In the genomic region with DNA sequence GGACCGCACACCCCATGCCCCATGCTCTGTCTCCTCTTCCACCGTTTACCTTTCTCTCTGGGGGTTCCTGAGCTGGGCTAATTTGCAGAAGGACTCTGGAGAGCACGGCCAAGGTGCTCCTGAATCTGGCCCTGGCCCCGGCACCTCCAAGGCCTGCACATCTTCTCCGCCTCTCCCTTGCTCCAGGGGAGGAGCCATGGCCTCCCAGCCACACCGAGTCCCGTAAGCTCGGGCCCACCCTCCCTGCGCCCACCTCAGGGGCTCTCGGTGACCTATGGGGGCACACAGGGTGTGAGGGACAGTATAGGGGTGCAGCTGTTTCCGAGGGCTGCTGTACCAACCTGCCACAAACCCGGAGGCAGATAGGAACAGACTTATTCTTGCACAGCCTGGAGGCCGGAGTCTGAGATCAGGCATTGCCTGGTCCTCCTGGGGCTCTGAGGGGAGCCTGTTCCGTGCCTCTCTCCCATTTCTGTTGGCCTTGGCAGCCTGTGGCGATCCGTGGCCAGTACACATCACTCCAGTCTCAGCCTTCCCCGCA, we compare ENCODE assay signal across 16 cellular contexts.
"Had no signal": no experiment of that assay in that cellular context is flagged by ENCODE, and none has a peak within 500 bp of the region (broad histone marks: within the 10 kb centered on the region; RNA-seq: fewer than 3 reads in every experiment).

No MANE protein-coding gene starts in this region.

- H3K9me3 Mint-ChIP-seq: activated naive CD4-positive, alpha-beta T cell treated with anti-CD3 and anti-CD28 coated beads, Interleukin-2, amount 50 U/mL, for 72 hours; effector memory CD8-positive, alpha-beta T cell; stimulated activated naive CD8-positive, alpha-beta T cell treated with anti-CD3 and anti-CD28 coated beads, Interleukin-15, amount 100 ng/mL, for 72 hours had no signal

- H3K27ac ChIP-seq: adrenal gland, upper lobe of left lung had no signal

- H3K4me3 ChIP-seq: adrenal gland, upper lobe of left lung had no signal

- ATAC-seq: activated CD8-positive, alpha-beta T cell treated with anti-CD3 and anti-CD28 coated beads, Interleukin-2, amount 10 ng/mL, durations not matched to agents 7 days and 5 days; activated naive CD4-positive, alpha-beta T cell treated with anti-CD3 and anti-CD28 coated beads, Interleukin-2, amount 50 U/mL, for 72 hours; effector memory CD8-positive, alpha-beta T cell; left colon; stimulated activated naive CD8-positive, alpha-beta T cell treated with anti-CD3 and anti-CD28 coated beads, Interleukin-15, amount 100 ng/mL, for 72 hours had no signal

- H3K27me3 Mint-ChIP-seq: stimulated activated naive CD8-positive, alpha-beta T cell treated with anti-CD3 and anti-CD28 coated beads, Interleukin-15, amount 100 ng/mL, for 72 hours had no signal

- H3K27me3 ChIP-seq: adrenal gland, upper lobe of left lung had no signal

- H3K27ac Mint-ChIP-seq: activated CD8-positive, alpha-beta T cell treated with anti-CD3 and anti-CD28 coated beads, Interleukin-2, amount 10 ng/mL, durations not matched to agents 7 days and 5 days; activated naive CD4-positive, alpha-beta T cell treated with anti-CD3 and anti-CD28 coated beads, Interleukin-2, amount 50 U/mL, for 72 hours; effector memory CD8-positive, alpha-beta T cell; progenitor cell of endocrine pancreas; stimulated activated naive CD8-positive, alpha-beta T cell treated with anti-CD3 and anti-CD28 coated beads, Interleukin-15, amount 100 ng/mL, for 72 hours had no signal

- H3K4me1 ChIP-seq: adrenal gland, upper lobe of left lung had no signal

- H3K4me3 Mint-ChIP-seq: activated CD8-positive, alpha-beta T cell treated with anti-CD3 and anti-CD28 coated beads, Interleukin-2, amount 10 ng/mL, durations not matched to agents 7 days and 5 days; effector memory CD8-positive, alpha-beta T cell; stimulated activated naive CD8-positive, alpha-beta T cell treated with anti-CD3 and anti-CD28 coated beads, Interleukin-15, amount 100 ng/mL, for 72 hours had no signal

- H3K4me1 Mint-ChIP-seq: stimulated activated naive CD8-positive, alpha-beta T cell treated with anti-CD3 and anti-CD28 coated beads, Interleukin-15, amount 100 ng/mL, for 72 hours had no signal

- H3K9me3 ChIP-seq: adrenal gland, upper lobe of left lung had no signal

- H3K36me3 Mint-ChIP-seq: activated naive CD4-positive, alpha-beta T cell treated with anti-CD3 and anti-CD28 coated beads, Interleukin-2, amount 50 U/mL, for 72 hours had no signal

- DNase-seq: activated CD4-positive, alpha-beta T cell treated with anti-CD3 and anti-CD28 coated beads for 4 hours; activated CD8-positive, alpha-beta memory T cell treated with anti-CD3 and anti-CD28 coated beads, Interleukin-2, amount 50 U/mL, for 4 hours; activated CD8-positive, alpha-beta T cell treated with anti-CD3 and anti-CD28 coated beads, Interleukin-2, amount 10 ng/mL, durations not matched to agents 7 days and 5 days; activated gamma-delta T cell treated with Interleukin-2 at 50 U/mL for 16 hours; activated T-cell treated with anti-CD3 and anti-CD28 coated beads, Interleukin-2, amount 50 U/mL, for 48 hours; effector memory CD8-positive, alpha-beta T cell; foreskin fibroblast; left colon; midbrain; stimulated activated CD4-positive, alpha-beta T cell treated with anti-CD3 and anti-CD28 coated beads, Interleukin-2, amount 100 ng/mL, for 24 hours; stimulated activated naive CD8-positive, alpha-beta T cell treated with anti-CD3 and anti-CD28 coated beads, Interleukin-15, amount 100 ng/mL, for 72 hours; T-helper 2 cell had no signal

- H3K36me3 ChIP-seq: adrenal gland, upper lobe of left lung had no signal
